8 cellular contexts compared by ENCODE assay signal in genomic region chr15:52678036-52678467, GRCh38. TPM values are rescaled to one million over a fixed set of nuclear protein-coding genes. Genes with fewer than 3 reads are reported as not detected.
DNase-seq lines count a peak whose midpoint lies in the region; ATAC-seq and TF ChIP-seq lines count a peak whose summit lies in the region.

No MANE protein-coding gene starts in this region.

- 1 to 2% (median 1%) methylated on average over 13 of the region's 13 CpGs for WGBS in adrenal gland, 4 donors

- H3K27ac ChIP-seq in BLaER1 (peak overlapping the region; percentile 88), adrenal gland (peak overlapping the region; percentile 86 to 98 (median 94)), left ventricle myocardium inferior (replicated peaks) (peak overlapping the region; percentile 98), uterus (peak overlapping the region; percentile 89 to 99)

- peaks cover 34% of the 10 kb centered on the region for H4K20me1 ChIP-seq in BLaER1

- TF ChIP-seq POLR2A in adrenal gland (IDR thresholded peaks at IDR 0.05) (no peak), uterus (IDR thresholded peaks at IDR 0.05) (no peak)

- ATAC-seq in GM19025 (IDR thresholded peaks at IDR 0.05; ENCODE audit: low read depth, unreplicated experiment) = peak; percentile 25
- ATAC-seq in HG03460 (IDR thresholded peaks at IDR 0.05; ENCODE audit: unreplicated experiment) = peak; percentile 31

- intact Hi-C loops in adrenal gland (cut with DNase I) (loop anchor here in 1 of 2 donors (10.0 kb wide), 1 partner anchor 53 kb away; no protein-coding TSS in a partner anchor), left ventricle myocardium inferior (cut with micrococcal nuclease) (no loop called here), uterus (cut with DNase I; ENCODE audit: low total_unique reads) (no loop called here)

- no peaks in the 10 kb centered on the region for H3K27me3 ChIP-seq in BLaER1
- no peaks in the 10 kb centered on the region for H3K27me3 ChIP-seq in adrenal gland
- no peaks in the 10 kb centered on the region for H3K27me3 ChIP-seq in left ventricle myocardium inferior (ENCODE audit: low read depth)
- no peaks in the 10 kb centered on the region for H3K27me3 ChIP-seq in uterus

- H3K9me3 ChIP-seq in BLaER1 (no peaks in the 10 kb centered on the region), adrenal gland (replicated peaks in 1 of 3) (no peaks in the 10 kb centered on the region), left ventricle myocardium inferior (replicated peaks) (no peaks in the 10 kb centered on the region), uterus (no peaks in the 10 kb centered on the region)

- H3K4me3 Mint-ChIP-seq in progenitor cell of endocrine pancreas (ENCODE audit: low read depth) = peak overlapping the region; percentile 99

- H3K4me2 ChIP-seq in BLaER1 = peak overlapping the region; percentile 85

- H3K36me3 Mint-ChIP-seq in progenitor cell of endocrine pancreas (ENCODE audit: insufficient read depth) = peaks cover 5% of the 10 kb centered on the region

- DNase-seq in SKM-1 treated with dmso at 0.1 percent for 144 hours (lab: John Stamatoyannopoulos, UW; ENCODE audit: unreplicated experiment) = peak; percentile 36
- peak; percentile 71 to 85 (median 76) for DNase-seq in adrenal gland
- DNase-seq in left ventricle myocardium inferior = peak; percentile 57
- DNase-seq in progenitor cell of endocrine pancreas (ENCODE audit: low spot score, unreplicated experiment) = no peak
- DNase-seq in uterus = peak; percentile 48 to 69

- peak overlapping the region; percentile 100 for H3K27ac Mint-ChIP-seq in progenitor cell of endocrine pancreas

- no peaks in the 10 kb centered on the region for H3K27me3 Mint-ChIP-seq in progenitor cell of endocrine pancreas

- TF ChIP-seq CTCF in adrenal gland (IDR thresholded peaks at IDR 0.05) (no peak), left ventricle myocardium inferior (IDR thresholded peaks at IDR 0.05; ENCODE audit: borderline replicate concordance) (peak; percentile 17), progenitor cell of endocrine pancreas (IDR thresholded peaks at IDR 0.05; ENCODE audit: unreplicated experiment) (no peak), uterus (IDR thresholded peaks at IDR 0.05) (peak in 1 of 4 experiments; percentile 17)

- no peaks in the 10 kb centered on the region for H3K9me3 Mint-ChIP-seq in progenitor cell of endocrine pancreas (ENCODE audit: low read depth)

- H3K36me3 ChIP-seq in BLaER1 (peaks cover 17% of the 10 kb centered on the region), adrenal gland (replicated peaks in 1 of 2) (peaks cover 0 to 20% of the 10 kb centered on the region in 2 donors), left ventricle myocardium inferior (peaks cover 37% of the 10 kb centered on the region), uterus (no peaks in the 10 kb centered on the region)

- H3K4me1 ChIP-seq in BLaER1 (peaks cover 70% of the 10 kb centered on the region), adrenal gland (replicated peaks in 1 of 2) (peaks cover 25 to 56% of the 10 kb centered on the region in 2 donors), left ventricle myocardium inferior (peaks cover 75% of the 10 kb centered on the region), uterus (peaks cover 0 to 12% of the 10 kb centered on the region in 2 donors)

- peak overlapping the region; percentile 90 for H3K9ac ChIP-seq in BLaER1

- peaks cover 28% of the 10 kb centered on the region for H3K4me1 Mint-ChIP-seq in progenitor cell of endocrine pancreas (ENCODE audit: low read depth)

- H3K4me3 ChIP-seq in BLaER1 = peak overlapping the region; percentile 91
- peak overlapping the region in 3 of 4 donors; percentile 73 to 94 (median 76) for H3K4me3 ChIP-seq in adrenal gland
- peak overlapping the region; percentile 96 for H3K4me3 ChIP-seq in left ventricle myocardium inferior
- H3K4me3 ChIP-seq in uterus = peak overlapping the region; percentile 67 to 86

RNA-seq across cellular contexts. Expression of gene ATOSA, which starts 1.1 kb away (rescaled TPM):
- total RNA-seq in adrenal gland = 10 to 100 TPM; 26.0 to 87.3 (median 43.2) TPM
- 100 to 1,000 TPM in 1 of 3 donors, 10 to 100 TPM in 2; 62.5 to 128 (median 87.8) TPM for polyA plus RNA-seq in adrenal gland
- 21.8 TPM for total RNA-seq in left ventricle myocardium inferior
- total RNA-seq in progenitor cell of endocrine pancreas = 56.9 and 61.8 TPM in 2 replicates
- total RNA-seq in uterus = 100 to 1,000 TPM in 1 of 4 donors, 10 to 100 TPM in 3; 45.0 to 114 (median 78.9) TPM
